17 cellular contexts compared by ENCODE assay signal in the genomic region with DNA sequence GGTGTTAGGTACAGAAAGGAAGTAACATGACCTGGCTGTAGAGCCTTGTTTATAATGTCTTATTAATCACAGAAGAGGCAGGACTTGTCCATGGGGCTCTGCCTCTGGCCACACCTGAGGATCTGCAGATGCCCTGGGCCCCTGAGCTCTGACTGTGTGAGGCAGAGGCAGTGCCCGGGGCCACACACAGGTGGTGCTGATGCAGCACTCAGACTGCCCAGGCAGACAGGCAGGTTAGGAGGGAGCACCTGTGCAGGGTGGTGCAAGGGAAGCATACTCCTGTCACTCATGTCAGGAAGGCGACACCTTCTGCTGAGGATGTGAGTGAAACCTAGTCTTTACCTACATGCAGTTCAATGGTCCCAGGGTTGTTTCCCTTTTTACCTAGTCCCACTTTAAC.
A peak's percentile ranks its signal among the peaks of the same experiment; 100 is the strongest.
DNase-seq lines count a peak whose midpoint lies in the region; ATAC-seq, FAIRE-seq and TF ChIP-seq lines count a peak whose summit lies in the region.
"Had no signal": no experiment of that assay in that cellular context is flagged by ENCODE, and none has a peak within 500 bp of the region (broad histone marks: within the 10 kb centered on the region; RNA-seq: fewer than 3 reads in every experiment).

No MANE protein-coding gene starts in this region.

- H4K12ac ChIP-seq in trophoblast cell (ENCODE audit: low read depth, low read length) = no peak overlapping the region

- no peak overlapping the region for H4K91ac ChIP-seq in trophoblast cell (ENCODE audit: low read depth, low read length)

- no TSS peak for BruUV-seq in GM12878 (replicated peaks; lab: Mats Ljungman, UMichigan)

- no peak overlapping the region for H2AK5ac ChIP-seq in trophoblast cell (ENCODE audit: low read length)

- intact Hi-C loops in GM12878 (cut with micrococcal nuclease; ENCODE audit: unreplicated experiment) = loop anchor here (2.0 kb wide), 1 partner anchor 55 kb away; no protein-coding TSS in a partner anchor
- intact Hi-C loops in esophagus squamous epithelium (cut with DNase I) = no loop called here

- no peak overlapping the region for H3K18ac ChIP-seq in trophoblast cell (ENCODE audit: low read length)

- H3K27ac ChIP-seq in GM12878 (ENCODE audit: control insufficient read depth, insufficient read depth) = no peak overlapping the region
- no peak overlapping the region for H3K27ac ChIP-seq in trophoblast cell (ENCODE audit: low read depth, low read length)
- H3K27ac ChIP-seq in esophagus squamous epithelium = no peak overlapping the region
- H3K27ac ChIP-seq: body of pancreas, epithelial cell of prostate, GM23248, KMS-11, transverse colon had no signal

- H2BK12ac ChIP-seq in trophoblast cell (ENCODE audit: low read length) = no peak overlapping the region

- no peak overlapping the region for H3K4ac ChIP-seq in trophoblast cell (ENCODE audit: low read depth, low read length)

- H3K4me1 Mint-ChIP-seq in naive thymus-derived CD8-positive, alpha-beta T cell = no peaks in the 10 kb centered on the region

- no peak overlapping the region for H3K4me3 Mint-ChIP-seq in naive thymus-derived CD8-positive, alpha-beta T cell
- H3K4me3 Mint-ChIP-seq: activated T-helper 1 cell treated with anti-CD3 and anti-CD28 coated beads, Interleukin-12 subunit alpha, Interleukin-12 subunit beta, Interleukin-2, Interleukin-4 antibody, amounts not matched to agents 30 ng/mL and 10 ng/mL and 1 ng/mL, durations not matched to agents 14 hours and 24 hours and 36 hours had no signal

- no peak for TF ChIP-seq EP300 in GM12878 (IDR thresholded peaks at IDR 0.05; ENCODE audit: borderline replicate concordance in 1 of 2, control insufficient read depth in 1 of 2, low read depth in 2 of 2, low read length in 2 of 2)

- H3K4me2 ChIP-seq in GM12878 (ENCODE audit: control insufficient read depth, insufficient read depth) (no peak overlapping the region), trophoblast cell (ENCODE audit: low read length) (no peak overlapping the region)
- H3K4me2 ChIP-seq: KMS-11 had no signal

- H3K36me3 Mint-ChIP-seq in naive thymus-derived CD8-positive, alpha-beta T cell = no peaks in the 10 kb centered on the region

- no peak overlapping the region for H2BK5ac ChIP-seq in trophoblast cell (ENCODE audit: low read depth, low read length, poor library complexity)

- no peaks in the 10 kb centered on the region for H4K20me1 ChIP-seq in GM12878 (ENCODE audit: control insufficient read depth, insufficient read depth)

- FAIRE-seq in GM12878 (lab: Jason Lieb, UNC) = no peak
- FAIRE-seq: D721Med had no signal

- H3K9me3 Mint-ChIP-seq in naive thymus-derived CD8-positive, alpha-beta T cell = peaks cover 0 to 6% (median 0%) of the 10 kb centered on the region in 9 donors
- H3K9me3 Mint-ChIP-seq: activated T-helper 1 cell treated with anti-CD3 and anti-CD28 coated beads, Interleukin-12 subunit alpha, Interleukin-12 subunit beta, Interleukin-2, Interleukin-4 antibody, amounts not matched to agents 30 ng/mL and 10 ng/mL and 1 ng/mL, durations not matched to agents 14 hours and 24 hours and 36 hours had no signal

- SMC1A ChIA-PET in GM12878 (lab: Charles Lee; ENCODE audit: uncharacterized antibody, unreplicated experiment) = interaction anchor here (0.9 to 1.0 kb wide), 2 partner anchors 30 to 52 kb away, joined by 3 to 7 read pairs; no protein-coding TSS in a partner anchor

- H2AFZ ChIP-seq in GM12878 (ENCODE audit: control insufficient read depth, low read depth, low read length) (no peak overlapping the region), trophoblast cell (ENCODE audit: insufficient read depth, low read length, poor library complexity) (no peak overlapping the region)
- H2AFZ ChIP-seq: GM23248 had no signal

- no peak overlapping the region for H3K27ac Mint-ChIP-seq in naive thymus-derived CD8-positive, alpha-beta T cell
- H3K27ac Mint-ChIP-seq: activated T-helper 1 cell treated with anti-CD3 and anti-CD28 coated beads, Interleukin-12 subunit alpha, Interleukin-12 subunit beta, Interleukin-2, Interleukin-4 antibody, amounts not matched to agents 30 ng/mL and 10 ng/mL and 1 ng/mL, durations not matched to agents 14 hours and 24 hours and 36 hours had no signal

- H3K14ac ChIP-seq in trophoblast cell (ENCODE audit: low read length) = no peak overlapping the region

- RAD21 ChIA-PET in GM12878 (lab: Charles Lee; ENCODE audit: unreplicated experiment) = interaction anchor here (1.0 to 1.3 kb wide), 3 partner anchors 33 to 55 kb away, joined by 4 to 5 read pairs (median 4); no protein-coding TSS in a partner anchor

- peak; percentile 16 for DNase-seq in NCI-H2029 (lab: John Stamatoyannopoulos, UW)
- no peak for DNase-seq in NCI-H2029 treated with DMSO at 0.1 percent for 48 hours (lab: John Stamatoyannopoulos, UW)
- no peak for DNase-seq in LNCaP clone FGC (ENCODE audit: low read depth)
- DNase-seq in GM12878 (ENCODE audit: low read depth, low spot score) = no peak
- peak; percentile 38 for DNase-seq in trophoblast cell
- DNase-seq in medulla oblongata (ENCODE audit: extremely low spot score) = no peak
- DNase-seq in esophagus squamous epithelium (lab: John Stamatoyannopoulos, UW) = no peak
- no peak for DNase-seq in naive thymus-derived CD8-positive, alpha-beta T cell
- DNase-seq: body of pancreas, GM23248, NCI-H524, transverse colon had no signal

- POLR2A ChIA-PET in GM12878 (lab: Charles Lee) = no interaction called here
- POLR2A ChIA-PET in naive thymus-derived CD8-positive, alpha-beta T cell (lab: Charles Lee) = no interaction called here

- H3K9me3 ChIP-seq in GM12878 (replicated peaks; ENCODE audit: control insufficient read depth, insufficient read depth, low read length) = no peaks in the 10 kb centered on the region
- H3K9me3 ChIP-seq in trophoblast cell (ENCODE audit: insufficient read depth, low read depth, low read length) = no peaks in the 10 kb centered on the region
- H3K9me3 ChIP-seq in esophagus squamous epithelium = no peaks in the 10 kb centered on the region
- H3K9me3 ChIP-seq: body of pancreas, transverse colon had no signal

- H3K4me1 ChIP-seq in GM12878 (ENCODE audit: control insufficient read depth, insufficient read depth, low read length) = no peaks in the 10 kb centered on the region
- H3K4me1 ChIP-seq in trophoblast cell (ENCODE audit: control insufficient read depth in 1 of 2, insufficient read depth in 2 of 2, low read length in 2 of 2) = no peaks in the 10 kb centered on the region
- H3K4me1 ChIP-seq in esophagus squamous epithelium = no peaks in the 10 kb centered on the region
- H3K4me1 ChIP-seq: transverse colon had no signal

- H4K8ac ChIP-seq in trophoblast cell (ENCODE audit: low read depth, low read length) = no peak overlapping the region

- peak; percentile 78 for ATAC-seq in GM12878
- no peak for ATAC-seq in naive thymus-derived CD8-positive, alpha-beta T cell
- ATAC-seq: activated CD4-positive, CD25-positive, alpha-beta regulatory T cell treated with anti-CD3 and anti-CD28 coated beads, Interleukin-2, amount 50 U/mL, for 24 hours; body of pancreas had no signal

- CTCF ChIA-PET in GM12878 (lab: Yijun Ruan, JAX) = interaction anchor here (0.8 to 4.0 kb wide), 4 partner anchors 8 to 54 kb away, joined by 3 to 15 read pairs (median 4); no protein-coding TSS in a partner anchor

- no peaks in the 10 kb centered on the region; a peak in 1 of 4 replicates for H3K27me3 ChIP-seq in GM12878 (replicated peaks in 1 of 2; ENCODE audit: control insufficient read depth in 2 of 2, insufficient read depth in 2 of 2, low read length in 1 of 2)
- no peaks in the 10 kb centered on the region for H3K27me3 ChIP-seq in trophoblast cell (ENCODE audit: insufficient read depth, low read length)
- H3K27me3 ChIP-seq in esophagus squamous epithelium = no peaks in the 10 kb centered on the region
- H3K27me3 ChIP-seq: body of pancreas, transverse colon had no signal

- H3K9ac ChIP-seq in GM12878 (ENCODE audit: control insufficient read depth, insufficient read depth, low read length) (no peak overlapping the region), trophoblast cell (ENCODE audit: low read length) (no peak overlapping the region)
- H3K9ac ChIP-seq: GM23248, KMS-11 had no signal

- 17% methylated on average over 2 of the region's 2 CpGs for WGBS in GM12878 (ENCODE audit: insufficient coverage, insufficient replicate concordance, low lambda C conversion rate, missing lambda C conversion rate)
- no CpG with 5 or more reads among the region's 2 CpGs for WGBS in trophoblast cell (ENCODE audit: extremely low coverage, insufficient coverage, insufficient read length)
- 50 to 80% methylated on average over 1 of the region's 2 CpGs for WGBS in esophagus squamous epithelium, 2 donors

- no peaks in the 10 kb centered on the region for H3K79me1 ChIP-seq in trophoblast cell (ENCODE audit: low read length)

- no peaks in the 10 kb centered on the region for H3K36me3 ChIP-seq in GM12878 (ENCODE audit: control insufficient read depth in 2 of 2, insufficient read depth in 2 of 2, low read length in 1 of 2)
- no peaks in the 10 kb centered on the region for H3K36me3 ChIP-seq in trophoblast cell (ENCODE audit: control insufficient read depth in 1 of 2, insufficient read depth in 2 of 2, low read length in 2 of 2)
- H3K36me3 ChIP-seq in esophagus squamous epithelium = no peaks in the 10 kb centered on the region
- H3K36me3 ChIP-seq: transverse colon had no signal

- no peak for TF ChIP-seq POLR2A in GM12878 (IDR thresholded peaks at IDR 0.05; ENCODE audit: low read depth, low read length)
- TF ChIP-seq POLR2A in esophagus squamous epithelium (IDR thresholded peaks at IDR 0.05) = no peak

- no peaks in the 10 kb centered on the region for H3K79me2 ChIP-seq in GM12878 (ENCODE audit: control insufficient read depth, insufficient read depth, low read length)
- no peaks in the 10 kb centered on the region for H3K79me2 ChIP-seq in trophoblast cell (ENCODE audit: control insufficient read depth, insufficient read depth, low read length, poor library complexity)

- H3K23ac ChIP-seq in trophoblast cell (ENCODE audit: low read length) = no peak overlapping the region

- peak; percentile 45; the same call in 1 of the 2 replicates for TF ChIP-seq RAD21 in GM12878 (IDR thresholded peaks at IDR 0.05; ENCODE audit: insufficient read depth, low read depth, low read length)

- no peak overlapping the region for H3K4me3 ChIP-seq in LNCaP clone FGC (ENCODE audit: low read depth, low read length)
- H3K4me3 ChIP-seq in GM12878 = no peak overlapping the region
- H3K4me3 ChIP-seq in trophoblast cell (ENCODE audit: low read depth, low read length) = no peak overlapping the region
- H3K4me3 ChIP-seq in esophagus squamous epithelium = no peak overlapping the region
- H3K4me3 ChIP-seq: body of pancreas, GM23248, transverse colon had no signal

- in situ Hi-C loops in GM12878 (cut with MboI) = no loop called here

- no peak overlapping the region for H2BK120ac ChIP-seq in trophoblast cell (ENCODE audit: insufficient read depth, low read length, poor library complexity)

- H3K27me3 Mint-ChIP-seq in naive thymus-derived CD8-positive, alpha-beta T cell = peaks cover 12 to 52% (median 27%) of the 10 kb centered on the region in 5 donors

- TF ChIP-seq CTCF in LNCaP clone FGC (IDR thresholded peaks at IDR 0.05; ENCODE audit: control insufficient read depth, extremely low read depth, insufficient read depth) = peak; percentile 63
- peak in 2 of 3 experiments; percentile 35 to 44; a peak in 3 of 6 replicates for TF ChIP-seq CTCF in GM12878 (IDR thresholded peaks at IDR 0.05 in 2 of 3, conservative IDR thresholded peaks at IDR 0.05 in 1 of 3; ENCODE audit: control insufficient read depth in 2 of 3, extremely low read depth in 1 of 3, insufficient read depth in 1 of 3, low read depth in 3 of 3, low read length in 3 of 3)
- no peak for TF ChIP-seq CTCF in esophagus squamous epithelium (IDR thresholded peaks at IDR 0.05)

Comparison
In these comparisons a context has a peak if more than half of its experiments do, and no peak if none do; other contexts are left out.
1. DNase-seq: peak in NCI-H2029 (single experiment) and trophoblast cell (2 of 2); none in NCI-H2029 treated with DMSO at 0.1 percent for 48 hours (single experiment), LNCaP clone FGC (single experiment), GM12878 (single experiment), medulla oblongata (single experiment), esophagus squamous epithelium (single experiment) and naive thymus-derived CD8-positive, alpha-beta T cell (0 of 10).
2. CTCF ChIP-seq: peak in LNCaP clone FGC (single experiment) and GM12878 (2 of 3); none in esophagus squamous epithelium (0 of 6).